Comparison of ENCODE assay signal across 8 cellular contexts in genomic region chr2:218898109-218898878, GRCh38. TPM values are rescaled to one million over a fixed set of nuclear protein-coding genes. Genes with fewer than 3 reads are reported as not detected.
DNase-seq lines count a peak whose midpoint lies in the region; ATAC-seq and TF ChIP-seq lines count a peak whose summit lies in the region.

No MANE protein-coding gene starts in this region.

- peaks cover 19% of the 10 kb centered on the region for H3K27me3 ChIP-seq in ascending aorta
- H3K27me3 ChIP-seq in iPS-15b (ENCODE audit: control insufficient read depth, insufficient read depth, low read length): peaks cover 93% of the 10 kb centered on the region

- H3K36me3 Mint-ChIP-seq in T-helper 17 cell (ENCODE audit: low read depth): peaks cover 6% of the 10 kb centered on the region

- peak overlapping the region; percentile 100 for H3K27ac Mint-ChIP-seq in T-helper 17 cell

- H3K4me3 ChIP-seq in ascending aorta (peak overlapping the region; percentile 23 to 52), iPS-15b (ENCODE audit: low read depth, low read length) (peak overlapping the region; percentile 50)

- no peaks in the 10 kb centered on the region for H3K9me3 ChIP-seq in T-helper 17 cell (ENCODE audit: control insufficient read depth, low read length, poor library complexity, severe bottlenecking)
- H3K9me3 ChIP-seq in ascending aorta: no peaks in the 10 kb centered on the region
- H3K9me3 ChIP-seq in iPS-15b (ENCODE audit: control insufficient read depth, insufficient read depth, low read length): no peaks in the 10 kb centered on the region

- intact Hi-C loops in ascending aorta (cut with DNase I): loop anchor here (1.0 kb wide), 1 partner anchor 22 kb away; no protein-coding TSS in a partner anchor

- peak overlapping the region; percentile 94 for H3K4me3 Mint-ChIP-seq in T-helper 17 cell

- in situ Hi-C loops in KBM-7 (cut with MboI; ENCODE audit: low pct_unique_long_range_greater_than_20kb, low sequenced_read_pairs): no loop called here

- DNase-seq in COLO668 (lab: John Stamatoyannopoulos, UW; ENCODE audit: unreplicated experiment): peak; percentile 70
- DNase-seq in KBM-7: peak; percentile 76
- peak; percentile 66 to 81 (median 69) for DNase-seq in T-helper 17 cell
- peak in 1 of 2 donors; percentile 80 for DNase-seq in ascending aorta (ENCODE audit: low spot score in 2 of 2)
- DNase-seq in stimulated activated CD4-positive, alpha-beta T cell treated with anti-CD3 and anti-CD28 coated beads, Interleukin-1b, Interleukin-23, amount 100 ng/mL, for 48 hours: peak; percentile 75
- DNase-seq in HPDE6-E6E7 (ENCODE audit: extremely low spot score): no peak

- H3K4me1 Mint-ChIP-seq in T-helper 17 cell: peaks cover 45% of the 10 kb centered on the region

- H3K4me1 ChIP-seq in ascending aorta: peaks cover 11 to 16% of the 10 kb centered on the region in 2 donors
- peaks cover 13% of the 10 kb centered on the region for H3K4me1 ChIP-seq in iPS-15b (ENCODE audit: control insufficient read depth, insufficient read depth, low read length)

- ATAC-seq in GM19455 (IDR thresholded peaks at IDR 0.05; ENCODE audit: unreplicated experiment) (peak; percentile 40), T-helper 17 cell (peak; percentile 12)

- H3K36me3 ChIP-seq in ascending aorta (no peaks in the 10 kb centered on the region), iPS-15b (ENCODE audit: control insufficient read depth, insufficient read depth, low read length) (no peaks in the 10 kb centered on the region)

- H3K27ac ChIP-seq in ascending aorta: no peak overlapping the region

- peak; percentile 95 to 98 (median 97) for TF ChIP-seq CTCF in ascending aorta (IDR thresholded peaks at IDR 0.05)

- H3K27me3 Mint-ChIP-seq in T-helper 17 cell: peaks cover 26% of the 10 kb centered on the region

- no peak overlapping the region for H3K9ac ChIP-seq in iPS-15b (ENCODE audit: low read depth, low read length)

RNA-seq across cellular contexts. Expression of gene WNT10A, which starts 17.6 kb away (rescaled TPM):
- 10 to 100 TPM in 1 of 2 donors, 1 to 10 TPM in 1; 5.5 to 14.4 TPM for total RNA-seq in T-helper 17 cell
- total RNA-seq in ascending aorta: not detected

RNA-seq across cellular contexts. Expression of gene WNT6, which starts 38.7 kb away (rescaled TPM):
- total RNA-seq in T-helper 17 cell (not detected), ascending aorta (1.2 TPM)
